ENCODE assay signal across 1 cellular context in the genomic region with DNA sequence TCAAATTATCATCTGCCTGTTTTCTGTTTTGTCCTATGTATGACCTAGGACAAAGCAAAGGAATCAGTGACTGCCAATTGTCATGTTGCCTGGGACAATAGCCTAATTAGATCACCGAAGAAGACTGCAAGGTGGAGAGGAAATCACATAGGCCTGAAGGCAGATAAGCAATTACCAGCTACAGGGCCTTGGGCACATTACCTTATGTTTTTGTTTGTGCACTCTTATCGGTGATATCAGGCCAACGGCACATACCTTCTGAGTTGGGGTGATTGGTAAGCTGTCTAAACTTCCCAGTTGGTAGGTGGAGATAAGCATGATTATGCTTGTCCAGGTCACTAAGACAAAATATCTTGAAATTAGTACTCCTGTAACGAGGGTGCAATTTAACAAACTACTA.
TF ChIP-seq lines count a peak whose summit lies in the region.

No MANE protein-coding gene starts in this region.

TF ChIP-seq in K562, 482 proteins besides CTCF, POLR2A, EP300 and RAD21 (continued from another document and continues in another):
- TF ChIP-seq, protein P1, sequence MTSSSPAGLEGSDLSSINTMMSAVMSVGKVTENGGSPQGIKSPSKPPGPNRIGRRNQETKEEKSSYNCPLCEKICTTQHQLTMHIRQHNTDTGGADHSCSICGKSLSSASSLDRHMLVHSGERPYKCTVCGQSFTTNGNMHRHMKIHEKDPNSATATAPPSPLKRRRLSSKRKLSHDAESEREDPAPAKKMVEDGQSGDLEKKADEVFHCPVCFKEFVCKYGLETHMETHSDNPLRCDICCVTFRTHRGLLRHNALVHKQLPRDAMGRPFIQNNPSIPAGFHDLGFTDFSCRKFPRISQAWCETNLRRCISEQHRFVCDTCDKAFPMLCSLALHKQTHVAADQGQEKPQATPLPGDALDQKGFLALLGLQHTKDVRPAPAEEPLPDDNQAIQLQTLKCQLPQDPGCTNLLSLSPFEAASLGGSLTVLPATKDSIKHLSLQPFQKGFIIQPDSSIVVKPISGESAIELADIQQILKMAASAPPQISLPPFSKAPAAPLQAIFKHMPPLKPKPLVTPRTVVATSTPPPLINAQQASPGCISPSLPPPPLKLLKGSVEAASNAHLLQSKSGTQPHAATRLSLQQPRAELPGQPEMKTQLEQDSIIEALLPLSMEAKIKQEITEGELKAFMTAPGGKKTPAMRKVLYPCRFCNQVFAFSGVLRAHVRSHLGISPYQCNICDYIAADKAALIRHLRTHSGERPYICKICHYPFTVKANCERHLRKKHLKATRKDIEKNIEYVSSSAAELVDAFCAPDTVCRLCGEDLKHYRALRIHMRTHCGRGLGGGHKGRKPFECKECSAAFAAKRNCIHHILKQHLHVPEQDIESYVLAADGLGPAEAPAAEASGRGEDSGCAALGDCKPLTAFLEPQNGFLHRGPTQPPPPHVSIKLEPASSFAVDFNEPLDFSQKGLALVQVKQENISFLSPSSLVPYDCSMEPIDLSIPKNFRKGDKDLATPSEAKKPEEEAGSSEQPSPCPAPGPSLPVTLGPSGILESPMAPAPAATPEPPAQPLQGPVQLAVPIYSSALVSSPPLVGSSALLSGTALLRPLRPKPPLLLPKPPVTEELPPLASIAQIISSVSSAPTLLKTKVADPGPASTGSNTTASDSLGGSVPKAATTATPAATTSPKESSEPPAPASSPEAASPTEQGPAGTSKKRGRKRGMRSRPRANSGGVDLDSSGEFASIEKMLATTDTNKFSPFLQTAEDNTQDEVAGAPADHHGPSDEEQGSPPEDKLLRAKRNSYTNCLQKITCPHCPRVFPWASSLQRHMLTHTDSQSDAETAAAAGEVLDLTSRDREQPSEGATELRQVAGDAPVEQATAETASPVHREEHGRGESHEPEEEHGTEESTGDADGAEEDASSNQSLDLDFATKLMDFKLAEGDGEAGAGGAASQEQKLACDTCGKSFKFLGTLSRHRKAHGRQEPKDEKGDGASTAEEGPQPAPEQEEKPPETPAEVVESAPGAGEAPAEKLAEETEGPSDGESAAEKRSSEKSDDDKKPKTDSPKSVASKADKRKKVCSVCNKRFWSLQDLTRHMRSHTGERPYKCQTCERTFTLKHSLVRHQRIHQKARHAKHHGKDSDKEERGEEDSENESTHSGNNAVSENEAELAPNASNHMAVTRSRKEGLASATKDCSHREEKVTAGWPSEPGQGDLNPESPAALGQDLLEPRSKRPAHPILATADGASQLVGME (CRISPR knock-in tag; IDR thresholded peaks at IDR 0.05): no peak
- TF ChIP-seq ZNF311 (CRISPR knock-in tag; IDR thresholded peaks at IDR 0.05) (no peak), SREBF1 (IDR thresholded peaks at IDR 0.05; ENCODE audit: borderline replicate concordance, low read depth, low read length) (no peak), ARID3A (IDR thresholded peaks at IDR 0.05; ENCODE audit: borderline replicate concordance, low read depth, low read length) (0 out of 2 replicates have a peak, but pooled peaks have one; percentile 30), CBX3 (IDR thresholded peaks at IDR 0.05; ENCODE audit: borderline replicate concordance in 1 of 2, low read length in 2 of 2) (no peak), RFX7 (CRISPR knock-in tag; IDR thresholded peaks at IDR 0.05) (no peak), ETS2 (tag; IDR thresholded peaks at IDR 0.05; ENCODE audit: borderline replicate concordance, poor library complexity, severe bottlenecking) (no peak), POLR3G (IDR thresholded peaks at IDR 0.05; ENCODE audit: extremely low read depth, insufficient read length, insufficient replicate concordance) (no peak), ZNF668 (CRISPR knock-in tag; IDR thresholded peaks at IDR 0.05) (no peak), SRSF7 (optimal IDR thresholded peaks at IDR 0.05; ENCODE audit: low read depth, low read length) (no peak), SETDB1 (IDR thresholded peaks at IDR 0.05; ENCODE audit: low read length) (no peak), BACH1 (tag; IDR thresholded peaks at IDR 0.05) (no peak), CHD1 (IDR thresholded peaks at IDR 0.05; ENCODE audit: low read length) (no peak), NFATC3 (IDR thresholded peaks at IDR 0.05) (no peak), MEIS2 (IDR thresholded peaks at IDR 0.05; ENCODE audit: partially characterized antibody) (peak; percentile 93), E2F4 (CRISPR knock-in tag; IDR thresholded peaks at IDR 0.05; ENCODE audit: low read depth) (no peak), RBM34 (IDR thresholded peaks at IDR 0.05; ENCODE audit: borderline replicate concordance, insufficient read depth, low read length) (no peak), ZBTB43 (CRISPR knock-in tag; IDR thresholded peaks at IDR 0.05) (no peak), ZEB2 (IDR thresholded peaks at IDR 0.05) (peak; percentile 98), NCOA1 (IDR thresholded peaks at IDR 0.05; ENCODE audit: low read depth) (peak; percentile 82; the same call in 1 of the 2 replicates), ZBTB2 (IDR thresholded peaks at IDR 0.05) (peak; percentile 52; the same call in 1 of the 2 replicates), RUNX1 (IDR thresholded peaks at IDR 0.05; ENCODE audit: low read depth) (no peak), TEAD4 (IDR thresholded peaks at IDR 0.05; ENCODE audit: low read length) (peak; percentile 99), TEAD4 (CRISPR knock-in tag; IDR thresholded peaks at IDR 0.05; ENCODE audit: borderline replicate concordance) (no peak), PTRF (tag; IDR thresholded peaks at IDR 0.05) (no peak)
- TF ChIP-seq, protein P2, sequence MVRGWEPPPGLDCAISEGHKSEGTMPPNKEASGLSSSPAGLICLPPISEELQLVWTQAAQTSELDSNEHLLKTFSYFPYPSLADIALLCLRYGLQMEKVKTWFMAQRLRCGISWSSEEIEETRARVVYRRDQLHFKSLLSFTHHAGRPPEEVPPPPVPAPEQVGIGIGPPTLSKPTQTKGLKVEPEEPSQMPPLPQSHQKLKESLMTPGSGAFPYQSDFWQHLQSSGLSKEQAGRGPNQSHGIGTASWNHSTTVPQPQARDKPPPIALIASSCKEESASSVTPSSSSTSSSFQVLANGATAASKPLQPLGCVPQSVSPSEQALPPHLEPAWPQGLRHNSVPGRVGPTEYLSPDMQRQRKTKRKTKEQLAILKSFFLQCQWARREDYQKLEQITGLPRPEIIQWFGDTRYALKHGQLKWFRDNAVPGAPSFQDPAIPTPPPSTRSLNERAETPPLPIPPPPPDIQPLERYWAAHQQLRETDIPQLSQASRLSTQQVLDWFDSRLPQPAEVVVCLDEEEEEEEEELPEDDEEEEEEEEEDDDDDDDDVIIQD (CRISPR knock-in tag; IDR thresholded peaks at IDR 0.05): no peak
- TF ChIP-seq, protein P3, sequence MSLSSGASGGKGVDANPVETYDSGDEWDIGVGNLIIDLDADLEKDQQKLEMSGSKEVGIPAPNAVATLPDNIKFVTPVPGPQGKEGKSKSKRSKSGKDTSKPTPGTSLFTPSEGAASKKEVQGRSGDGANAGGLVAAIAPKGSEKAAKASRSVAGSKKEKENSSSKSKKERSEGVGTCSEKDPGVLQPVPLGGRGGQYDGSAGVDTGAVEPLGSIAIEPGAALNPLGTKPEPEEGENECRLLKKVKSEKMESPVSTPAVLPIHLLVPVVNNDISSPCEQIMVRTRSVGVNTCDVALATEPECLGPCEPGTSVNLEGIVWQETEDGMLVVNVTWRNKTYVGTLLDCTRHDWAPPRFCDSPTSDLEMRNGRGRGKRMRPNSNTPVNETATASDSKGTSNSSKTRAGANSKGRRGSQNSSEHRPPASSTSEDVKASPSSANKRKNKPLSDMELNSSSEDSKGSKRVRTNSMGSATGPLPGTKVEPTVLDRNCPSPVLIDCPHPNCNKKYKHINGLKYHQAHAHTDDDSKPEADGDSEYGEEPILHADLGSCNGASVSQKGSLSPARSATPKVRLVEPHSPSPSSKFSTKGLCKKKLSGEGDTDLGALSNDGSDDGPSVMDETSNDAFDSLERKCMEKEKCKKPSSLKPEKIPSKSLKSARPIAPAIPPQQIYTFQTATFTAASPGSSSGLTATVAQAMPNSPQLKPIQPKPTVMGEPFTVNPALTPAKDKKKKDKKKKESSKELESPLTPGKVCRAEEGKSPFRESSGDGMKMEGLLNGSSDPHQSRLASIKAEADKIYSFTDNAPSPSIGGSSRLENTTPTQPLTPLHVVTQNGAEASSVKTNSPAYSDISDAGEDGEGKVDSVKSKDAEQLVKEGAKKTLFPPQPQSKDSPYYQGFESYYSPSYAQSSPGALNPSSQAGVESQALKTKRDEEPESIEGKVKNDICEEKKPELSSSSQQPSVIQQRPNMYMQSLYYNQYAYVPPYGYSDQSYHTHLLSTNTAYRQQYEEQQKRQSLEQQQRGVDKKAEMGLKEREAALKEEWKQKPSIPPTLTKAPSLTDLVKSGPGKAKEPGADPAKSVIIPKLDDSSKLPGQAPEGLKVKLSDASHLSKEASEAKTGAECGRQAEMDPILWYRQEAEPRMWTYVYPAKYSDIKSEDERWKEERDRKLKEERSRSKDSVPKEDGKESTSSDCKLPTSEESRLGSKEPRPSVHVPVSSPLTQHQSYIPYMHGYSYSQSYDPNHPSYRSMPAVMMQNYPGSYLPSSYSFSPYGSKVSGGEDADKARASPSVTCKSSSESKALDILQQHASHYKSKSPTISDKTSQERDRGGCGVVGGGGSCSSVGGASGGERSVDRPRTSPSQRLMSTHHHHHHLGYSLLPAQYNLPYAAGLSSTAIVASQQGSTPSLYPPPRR (CRISPR knock-in tag; IDR thresholded peaks at IDR 0.05; ENCODE audit: borderline replicate concordance): no peak
- TF ChIP-seq, protein P4, sequence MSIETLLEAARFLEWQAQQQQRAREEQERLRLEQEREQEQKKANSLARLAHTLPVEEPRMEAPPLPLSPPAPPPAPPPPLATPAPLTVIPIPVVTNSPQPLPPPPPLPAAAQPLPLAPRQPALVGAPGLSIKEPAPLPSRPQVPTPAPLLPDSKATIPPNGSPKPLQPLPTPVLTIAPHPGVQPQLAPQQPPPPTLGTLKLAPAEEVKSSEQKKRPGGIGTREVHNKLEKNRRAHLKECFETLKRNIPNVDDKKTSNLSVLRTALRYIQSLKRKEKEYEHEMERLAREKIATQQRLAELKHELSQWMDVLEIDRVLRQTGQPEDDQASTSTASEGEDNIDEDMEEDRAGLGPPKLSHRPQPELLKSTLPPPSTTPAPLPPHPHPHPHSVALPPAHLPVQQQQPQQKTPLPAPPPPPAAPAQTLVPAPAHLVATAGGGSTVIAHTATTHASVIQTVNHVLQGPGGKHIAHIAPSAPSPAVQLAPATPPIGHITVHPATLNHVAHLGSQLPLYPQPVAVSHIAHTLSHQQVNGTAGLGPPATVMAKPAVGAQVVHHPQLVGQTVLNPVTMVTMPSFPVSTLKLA (conservative IDR thresholded peaks at IDR 0.05): no peak; a peak in 1 of 4 replicates
- TF ChIP-seq, protein P5, sequence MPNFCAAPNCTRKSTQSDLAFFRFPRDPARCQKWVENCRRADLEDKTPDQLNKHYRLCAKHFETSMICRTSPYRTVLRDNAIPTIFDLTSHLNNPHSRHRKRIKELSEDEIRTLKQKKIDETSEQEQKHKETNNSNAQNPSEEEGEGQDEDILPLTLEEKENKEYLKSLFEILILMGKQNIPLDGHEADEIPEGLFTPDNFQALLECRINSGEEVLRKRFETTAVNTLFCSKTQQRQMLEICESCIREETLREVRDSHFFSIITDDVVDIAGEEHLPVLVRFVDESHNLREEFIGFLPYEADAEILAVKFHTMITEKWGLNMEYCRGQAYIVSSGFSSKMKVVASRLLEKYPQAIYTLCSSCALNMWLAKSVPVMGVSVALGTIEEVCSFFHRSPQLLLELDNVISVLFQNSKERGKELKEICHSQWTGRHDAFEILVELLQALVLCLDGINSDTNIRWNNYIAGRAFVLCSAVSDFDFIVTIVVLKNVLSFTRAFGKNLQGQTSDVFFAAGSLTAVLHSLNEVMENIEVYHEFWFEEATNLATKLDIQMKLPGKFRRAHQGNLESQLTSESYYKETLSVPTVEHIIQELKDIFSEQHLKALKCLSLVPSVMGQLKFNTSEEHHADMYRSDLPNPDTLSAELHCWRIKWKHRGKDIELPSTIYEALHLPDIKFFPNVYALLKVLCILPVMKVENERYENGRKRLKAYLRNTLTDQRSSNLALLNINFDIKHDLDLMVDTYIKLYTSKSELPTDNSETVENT (CRISPR knock-in tag; IDR thresholded peaks at IDR 0.05): no peak
